ENCODE assay signal across 31 cellular contexts in the genomic region with DNA sequence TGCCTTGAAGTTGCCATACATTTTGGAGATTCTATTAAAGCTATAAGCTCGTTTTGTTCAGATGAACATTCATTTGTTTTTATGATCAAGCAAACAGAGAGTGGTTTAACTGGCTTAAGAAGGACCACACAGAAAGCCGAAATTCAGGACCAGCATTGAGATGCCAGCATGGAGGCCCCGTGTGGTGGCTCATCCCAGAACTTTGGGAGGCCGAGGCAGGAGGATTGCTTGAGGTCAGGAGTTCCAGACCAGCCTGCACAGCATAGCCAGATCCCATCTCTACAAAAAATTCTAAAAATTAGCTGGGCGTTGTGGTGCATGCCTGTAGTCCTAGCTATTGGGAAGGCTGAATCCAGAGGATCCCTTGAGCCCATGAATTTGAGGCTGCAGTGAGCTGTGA. TPM values are rescaled to one million over a fixed set of nuclear protein-coding genes. Genes with fewer than 3 reads are reported as not detected.
"Had no signal": no experiment of that assay in that cellular context is flagged by ENCODE, and none has a peak within 500 bp of the region (broad histone marks: within the 10 kb centered on the region; RNA-seq: fewer than 3 reads in every experiment).

No MANE protein-coding gene starts in this region.

- H3K9me3 ChIP-seq: adrenal gland, body of pancreas, esophagus muscularis mucosa, gastrocnemius medialis, heart left ventricle had no signal

- H3K27ac ChIP-seq: adrenal gland, body of pancreas, esophagus muscularis mucosa, foreskin keratinocyte, gastrocnemius medialis, heart left ventricle had no signal

- H3K4me1 ChIP-seq: adrenal gland, esophagus muscularis mucosa, foreskin keratinocyte, gastrocnemius medialis, heart left ventricle had no signal

- H3K4me3 ChIP-seq: adrenal gland, body of pancreas, esophagus muscularis mucosa, gastrocnemius medialis, heart left ventricle had no signal

- H3K36me3 ChIP-seq: adrenal gland, esophagus muscularis mucosa, gastrocnemius medialis, heart left ventricle had no signal

- H3K27me3 ChIP-seq: adrenal gland, body of pancreas, esophagus muscularis mucosa, foreskin keratinocyte, gastrocnemius medialis, heart left ventricle had no signal

- DNase-seq: activated CD4-positive, alpha-beta memory T cell treated with anti-CD3 and anti-CD28 coated beads for 36 hours; activated CD4-positive, alpha-beta T cell treated with anti-CD3 and anti-CD28 coated beads for 1 hour; activated CD4-positive, alpha-beta T cell treated with anti-CD3 and anti-CD28 coated beads for 4 hours; activated CD4-positive, alpha-beta T cell treated with anti-CD3 and anti-CD28 coated beads, Interleukin-2, amount 10 ng/mL, durations not matched to agents 7 days and 5 days; activated CD8-positive, alpha-beta memory T cell treated with anti-CD3 and anti-CD28 coated beads, Interleukin-2, amount 10 ng/mL, durations not matched to agents 7 days and 5 days; activated CD8-positive, alpha-beta memory T cell treated with anti-CD3 and anti-CD28 coated beads, Interleukin-2, amount 50 U/mL, for 4 hours; activated CD8-positive, alpha-beta T cell treated with anti-CD3 and anti-CD28 coated beads, Interleukin-2, amount 10 ng/mL, durations not matched to agents 7 days and 5 days; activated effector memory CD4-positive, alpha-beta T cell treated with anti-CD3 and anti-CD28 coated beads, Interleukin-2, amount 50 U/mL, for 16 hours; activated naive CD4-positive, alpha-beta T cell treated with anti-CD3 and anti-CD28 coated beads for 36 hours; activated naive CD8-positive, alpha-beta T cell treated with anti-CD3 and anti-CD28 coated beads for 36 hours; activated naive CD8-positive, alpha-beta T cell treated with anti-CD3 and anti-CD28 coated beads, Interleukin-2, amount 50 U/mL, for 24 hours; activated T-cell treated with anti-CD3 and anti-CD28 coated beads, Interleukin-2, amount 50 U/mL, for 1 hour; activated T-cell treated with anti-CD3 and anti-CD28 coated beads, Interleukin-2, amount 50 U/mL, for 48 hours; adrenal gland; amygdala; aorta; body of pancreas; caudate nucleus; cortex of kidney; dermis blood vessel endothelial cell; effector CD4-positive, alpha-beta T cell; effector memory CD8-positive, alpha-beta T cell; erythroblast; foreskin keratinocyte; gastrocnemius medialis; glutamatergic neuron; heart left ventricle; T-cell; T-helper 9 cell had no signal

RNA-seq across cellular contexts. Expression of gene KIFC3, which starts 45.9 kb away (rescaled TPM):
- total RNA-seq: activated CD4-positive, alpha-beta T cell treated with anti-CD3 and anti-CD28 coated beads, Interleukin-2, amount 10 ng/mL, durations not matched to agents 7 days and 5 days; T-helper 2 cell treated with Interferon-gamma antibody and Interleukin-4, amounts not matched to agents 100 ng/mL and 5 ng/mL, for 36 hours had no signal
